Comparison of ENCODE assay signal across 26 cellular contexts in the genomic region with DNA sequence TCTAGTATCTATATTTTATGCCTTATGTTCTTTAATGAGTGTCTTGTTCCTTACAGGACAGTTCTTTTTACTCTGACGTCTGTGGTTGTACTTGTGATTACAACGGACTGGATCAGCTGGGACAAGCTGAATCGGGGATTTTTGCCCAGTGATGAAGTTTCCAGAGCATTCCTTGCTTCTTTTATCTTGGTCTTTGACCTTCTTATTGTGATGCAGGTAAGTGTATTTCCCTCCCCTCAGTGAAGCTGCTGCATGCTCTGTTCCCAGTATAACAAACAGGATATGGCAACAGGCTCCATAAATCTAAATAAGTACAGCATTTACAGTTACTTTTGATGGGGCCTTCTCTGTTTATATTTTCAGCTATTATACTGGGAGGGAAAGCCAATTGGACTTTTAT.
"Had no signal": no experiment of that assay in that cellular context is flagged by ENCODE, and none has a peak within 500 bp of the region (broad histone marks: within the 10 kb centered on the region; RNA-seq: fewer than 3 reads in every experiment).

No MANE protein-coding gene starts in this region.

- H3K36me3 ChIP-seq: brain microvascular endothelial cell, cardiac muscle cell, MG63, WERI-Rb-1 had no signal

- H3K36me3 Mint-ChIP-seq: activated naive CD4-positive, alpha-beta T cell treated with anti-CD3 and anti-CD28 coated beads, Interleukin-2, amount 10 ng/mL, durations not matched to agents 7 days and 5 days had no signal

- H3K4me1 Mint-ChIP-seq: T-cell had no signal

- H3K27me3 Mint-ChIP-seq: activated CD8-positive, alpha-beta T cell treated with anti-CD3 and anti-CD28 coated beads for 36 hours; activated naive CD4-positive, alpha-beta T cell treated with anti-CD3 and anti-CD28 coated beads, Interleukin-2, amount 10 ng/mL, durations not matched to agents 7 days and 5 days; activated naive CD8-positive, alpha-beta T cell treated with anti-CD3 and anti-CD28 coated beads for 36 hours; T-cell had no signal

- FAIRE-seq: RCC 7860 had no signal

- H3K27ac ChIP-seq: brain microvascular endothelial cell, cardiac muscle cell, SK-N-MC, WERI-Rb-1 had no signal

- H3K27me3 ChIP-seq: brain microvascular endothelial cell, cardiac muscle cell, MG63 had no signal

- H3K4me3 Mint-ChIP-seq: activated CD8-positive, alpha-beta T cell treated with anti-CD3 and anti-CD28 coated beads for 36 hours; activated naive CD4-positive, alpha-beta T cell treated with anti-CD3 and anti-CD28 coated beads, Interleukin-2, amount 10 ng/mL, durations not matched to agents 7 days and 5 days; activated naive CD8-positive, alpha-beta T cell treated with anti-CD3 and anti-CD28 coated beads for 36 hours; activated T-cell treated with anti-CD3 and anti-CD28 coated beads, Interleukin-2, amount 50 U/mL, for 72 hours; T-cell had no signal

- DNase-seq: activated CD4-positive, alpha-beta T cell treated with anti-CD3 and anti-CD28 coated beads for 4 hours; activated CD8-positive, alpha-beta memory T cell treated with anti-CD3 and anti-CD28 coated beads, Interleukin-2, amount 50 U/mL, for 4 hours; activated CD8-positive, alpha-beta T cell treated with anti-CD3 and anti-CD28 coated beads for 36 hours; activated gamma-delta T cell treated with Interleukin-2 at 50 U/mL for 16 hours; activated naive CD4-positive, alpha-beta T cell treated with anti-CD3 and anti-CD28 coated beads, Interleukin-2, amount 10 ng/mL, durations not matched to agents 7 days and 5 days; activated naive CD8-positive, alpha-beta T cell treated with anti-CD3 and anti-CD28 coated beads for 36 hours; activated T-cell treated with anti-CD3 and anti-CD28 coated beads, Interleukin-2, amount 50 U/mL, for 72 hours; brain microvascular endothelial cell; MG63; MV-4-11; NCI-H1105; NCI-H1436; NCI-H1694 treated with DMSO at 0.1 percent for 48 hours; NCI-H2081; NCI-H510A treated with DMSO at 0.1 percent for 48 hours; NCI-H69; NK-92 treated with Interleukin-12 subunit alpha and Interleukin-12 subunit beta, amount 100 ng/mL, for 24 hours; PC-3; SIG-M5; T-cell; WERI-Rb-1 had no signal

- H3K27ac Mint-ChIP-seq: activated CD8-positive, alpha-beta T cell treated with anti-CD3 and anti-CD28 coated beads for 36 hours; activated naive CD4-positive, alpha-beta T cell treated with anti-CD3 and anti-CD28 coated beads, Interleukin-2, amount 10 ng/mL, durations not matched to agents 7 days and 5 days; activated naive CD8-positive, alpha-beta T cell treated with anti-CD3 and anti-CD28 coated beads for 36 hours; activated T-cell treated with anti-CD3 and anti-CD28 coated beads, Interleukin-2, amount 50 U/mL, for 72 hours; activated T-helper 2 cell treated with anti-CD3 and anti-CD28 coated beads, Interferon-gamma antibody, Interleukin-2, Interleukin-4, amounts not matched to agents 10 μg/mL and 5 μg/mL and 100 μg/mL, durations not matched to agents 14 hours and 24 hours and 36 hours; T-cell had no signal

- ATAC-seq: activated CD4-positive, CD25-positive, alpha-beta regulatory T cell treated with anti-CD3 and anti-CD28 coated beads, Interleukin-2, amount 50 U/mL, for 24 hours; activated CD8-positive, alpha-beta T cell treated with anti-CD3 and anti-CD28 coated beads for 36 hours; activated T-cell treated with anti-CD3 and anti-CD28 coated beads, Interleukin-2, amount 50 U/mL, for 72 hours; PC-3; T-cell had no signal

- H3K4me3 ChIP-seq: cardiac muscle cell, MG63, SK-N-MC had no signal
